18 cellular contexts compared by ENCODE assay signal in genomic region chr2:191941376-191941775, GRCh38.
"Had no signal": no experiment of that assay in that cellular context is flagged by ENCODE, and none has a peak within 500 bp of the region (broad histone marks: within the 10 kb centered on the region; RNA-seq: fewer than 3 reads in every experiment).

No MANE protein-coding gene starts in this region.

- H3K27ac Mint-ChIP-seq: naive B cell, type B pancreatic cell had no signal

- H3K79me2 ChIP-seq: hepatocyte had no signal

- H3K36me3 Mint-ChIP-seq: naive B cell, type B pancreatic cell had no signal

- H3K4me2 ChIP-seq: hepatocyte had no signal

- H3K36me3 ChIP-seq: colonic mucosa, esophagus squamous epithelium, right atrium auricular region, uterus had no signal

- H2AFZ ChIP-seq: hepatocyte had no signal

- H3K4me3 ChIP-seq: colonic mucosa, esophagus squamous epithelium, hepatocyte, lung, right atrium auricular region, uterus had no signal

- H3K4me1 ChIP-seq: colonic mucosa had no signal

- H3K27me3 ChIP-seq: colonic mucosa, esophagus squamous epithelium, foreskin keratinocyte, hepatocyte, right atrium auricular region, uterus had no signal

- DNase-seq: colonic mucosa; dermis blood vessel endothelial cell; esophagus squamous epithelium; foreskin keratinocyte; head of caudate nucleus; left colon; left ventricle myocardium superior; naive B cell; posterior cingulate gyrus; small intestine; stimulated activated CD4-positive, alpha-beta T cell treated with anti-CD3 and anti-CD28 coated beads, Interleukin-2, amount 100 ng/mL, for 48 hours; stimulated activated naive CD4-positive, alpha-beta T cell treated with Interleukin-2 at 50 U/mL for 16 hours; uterus had no signal

- H3K4me1 Mint-ChIP-seq: naive B cell had no signal

- H3K9me3 ChIP-seq: colonic mucosa, esophagus squamous epithelium, right atrium auricular region, uterus had no signal

- H3K4me3 Mint-ChIP-seq: naive B cell, nephron, type B pancreatic cell had no signal

- ATAC-seq: left colon, left ventricle myocardium superior had no signal

- H3K27me3 Mint-ChIP-seq: naive B cell, type B pancreatic cell had no signal

- H3K27ac ChIP-seq: colonic mucosa, foreskin keratinocyte, hepatocyte, right atrium auricular region had no signal

- H3K9me3 Mint-ChIP-seq: naive B cell, nephron, type B pancreatic cell had no signal
